9 cellular contexts compared by ENCODE assay signal in genomic region chr17:44121997-44122824, GRCh38. TPM values are rescaled to one million over a fixed set of nuclear protein-coding genes. Genes with fewer than 3 reads are reported as not detected.
DNase-seq lines count a peak whose midpoint lies in the region; ATAC-seq and TF ChIP-seq lines count a peak whose summit lies in the region.
"Had no signal": no experiment of that assay in that cellular context is flagged by ENCODE, and none has a peak within 500 bp of the region (broad histone marks: within the 10 kb centered on the region; RNA-seq: fewer than 3 reads in every experiment).

No MANE protein-coding gene starts in this region.

- H3K4me3 ChIP-seq in DOHH2 (ENCODE audit: low read length) (peak overlapping the region; percentile 88), PC-9 (peak overlapping the region; percentile 84), epithelial cell of esophagus (ENCODE audit: low read length) (peak overlapping the region; percentile 88), parathyroid adenoma (ENCODE audit: low read depth, low read length) (peak overlapping the region; percentile 97)

- H2AFZ ChIP-seq in PC-9 (no peak overlapping the region), parathyroid adenoma (no peak overlapping the region)

- intact Hi-C loops in PC-9 (cut with micrococcal nuclease; ENCODE audit: unreplicated experiment), result no loop called here

- H3K9me2 ChIP-seq in DOHH2 (replicated peaks; ENCODE audit: control insufficient read depth, low read length) (no peaks in the 10 kb centered on the region), PC-9 (ENCODE audit: insufficient read depth) (no peaks in the 10 kb centered on the region)

- H3K27me3 ChIP-seq in DOHH2 (ENCODE audit: control insufficient read depth, low read length) (no peaks in the 10 kb centered on the region), PC-9 (ENCODE audit: insufficient read depth, low read depth) (peaks cover 4% of the 10 kb centered on the region; the same call in 1 of the 2 replicates), parathyroid adenoma (ENCODE audit: control insufficient read depth, insufficient read depth, low read length) (no peaks in the 10 kb centered on the region)

- H3K9ac ChIP-seq in parathyroid adenoma, result no peak overlapping the region

- H3K4me2 ChIP-seq in DOHH2 (ENCODE audit: low read length) (peak overlapping the region; percentile 74), PC-9 (peak overlapping the region; percentile 81), parathyroid adenoma (ENCODE audit: low read length) (peak overlapping the region; percentile 99)

- H4K20me1 ChIP-seq in DOHH2 (ENCODE audit: control insufficient read depth, insufficient read depth, low read depth, low read length) (0 out of 2 replicates have a peak, but pooled peaks cover 4% of the 10 kb centered on the region), PC-9 (ENCODE audit: insufficient read depth) (0 out of 2 replicates have a peak, but pooled peaks cover 4% of the 10 kb centered on the region)

- H3F3A ChIP-seq in DOHH2 (ENCODE audit: control insufficient read depth, insufficient read depth), result no peaks in the 10 kb centered on the region
- no peaks in the 10 kb centered on the region for H3F3A ChIP-seq in PC-9 (ENCODE audit: insufficient read depth, low read depth)

- no peaks in the 10 kb centered on the region for H3K9me3 ChIP-seq in DOHH2 (ENCODE audit: control insufficient read depth, insufficient read depth, low read length)
- no peaks in the 10 kb centered on the region for H3K9me3 ChIP-seq in PC-9 (ENCODE audit: insufficient read depth, low read depth)
- no peaks in the 10 kb centered on the region for H3K9me3 ChIP-seq in parathyroid adenoma (ENCODE audit: control insufficient read depth, low read length)

- no peak for DNase-seq in PC-9
- DNase-seq in epithelial cell of esophagus (ENCODE audit: low read depth), result no peak
- no peak for DNase-seq in NCI-H524 (lab: John Stamatoyannopoulos, UW)
- DNase-seq in amygdala (lab: John Stamatoyannopoulos, UW), result no peak
- no peak for DNase-seq in activated CD4-positive, alpha-beta T cell treated with anti-CD3 and anti-CD28 coated beads for 4 hours
- DNase-seq: activated effector memory CD4-positive, alpha-beta T cell treated with Interleukin-2 at 50 U/mL for 16 hours had no signal

- H3K36me3 ChIP-seq in DOHH2 (ENCODE audit: control insufficient read depth, low read length) (no peaks in the 10 kb centered on the region), PC-9 (ENCODE audit: low read depth) (no peaks in the 10 kb centered on the region), parathyroid adenoma (ENCODE audit: control insufficient read depth, insufficient read depth, low read length) (no peaks in the 10 kb centered on the region)

- POLR2A ChIA-PET in PC-9 (lab: Charles Lee; ENCODE audit: unreplicated experiment), result interaction anchor here (0.5 to 0.6 kb wide), 2 partner anchors 8 to 25 kb away, joined by 6 to 12 read pairs; no protein-coding TSS in a partner anchor

- TF ChIP-seq CTCF in DOHH2 (IDR thresholded peaks at IDR 0.05; ENCODE audit: low read depth, low read length, poor library complexity, severe bottlenecking) (no peak), PC-9 (conservative IDR thresholded peaks at IDR 0.05) (no peak), epithelial cell of esophagus (IDR thresholded peaks at IDR 0.05; ENCODE audit: insufficient read depth, low read depth, low read length, missing control alignments) (no peak), parathyroid adenoma (IDR thresholded peaks at IDR 0.05) (no peak)

- H3K79me2 ChIP-seq in DOHH2 (ENCODE audit: control insufficient read depth, low read length) (peaks cover 24% of the 10 kb centered on the region), PC-9 (ENCODE audit: low read depth) (no peaks in the 10 kb centered on the region), parathyroid adenoma (peaks cover 29% of the 10 kb centered on the region)

- no peak overlapping the region for H3K27ac ChIP-seq in DOHH2 (ENCODE audit: low read depth, low read length)
- no peak overlapping the region for H3K27ac ChIP-seq in PC-9
- peak overlapping the region; percentile 78 for H3K27ac ChIP-seq in parathyroid adenoma

- TSS peak; percentile 48 for BruUV-seq in PC-9 (replicated peaks; lab: Mats Ljungman, UMichigan)

- H3K4me1 ChIP-seq in DOHH2 (ENCODE audit: control insufficient read depth, low read length) (peaks cover 21% of the 10 kb centered on the region), PC-9 (replicated peaks; ENCODE audit: insufficient read depth) (peaks cover 7% of the 10 kb centered on the region), parathyroid adenoma (peaks cover 9% of the 10 kb centered on the region)

- CTCF ChIA-PET in PC-9 (lab: Charles Lee), result interaction anchor here (0.5 to 1.2 kb wide), 2 partner anchors 21 to 47 kb away, joined by 3 to 6 read pairs; no protein-coding TSS in a partner anchor

- no peak for ATAC-seq in GM18873 (IDR thresholded peaks at IDR 0.05; ENCODE audit: low FRiP score, unreplicated experiment)

RNA-seq across cellular contexts. Expression of gene HDAC5, which starts 1.2 kb away (rescaled TPM):
- 24.0 and 40.5 TPM in 2 replicates for total RNA-seq in PC-9 (2021)

RNA-seq across cellular contexts. Expression of gene HROB, which starts 19.5 kb away (rescaled TPM):
- total RNA-seq in PC-9 (2021), result 14.5 and 15.7 TPM in 2 replicates

RNA-seq across cellular contexts. Expression of gene ASB16, which starts 48.3 kb away (rescaled TPM):
- total RNA-seq in PC-9 (2021), result not detected in 2 replicates

RNA-seq across cellular contexts. Expression of gene G6PC3, which starts 51.7 kb away (rescaled TPM):
- total RNA-seq in PC-9 (2021), result 69.3 and 70.9 TPM in 2 replicates

RNA-seq across cellular contexts. Expression of gene LSM12, which starts 55.7 kb away (rescaled TPM):
- 60.9 and 62.7 TPM in 2 replicates for total RNA-seq in PC-9 (2021)
